ENCODE assay signal across 8 cellular contexts in genomic region chr4:142405021-142405991, GRCh38.
DNase-seq lines count a peak whose midpoint lies in the region; ATAC-seq and TF ChIP-seq lines count a peak whose summit lies in the region.

No MANE protein-coding gene starts in this region.

- H3K9ac ChIP-seq in IMR-90 (ENCODE audit: low read depth, low read length) (peak overlapping the region; percentile 87), liver (ENCODE audit: low read depth in 1 of 2, low read length in 2 of 2) (no peak overlapping the region)

- in situ Hi-C loops in IMR-90 (cut with MboI; ENCODE audit: low sequenced_read_pairs), result no loop called here

- no peaks in the 10 kb centered on the region for H3K36me3 Mint-ChIP-seq in activated B cell treated with CpG ODN at 0.5 μM for 24 hours (ENCODE audit: low read depth)

- intact Hi-C loops in IMR-90 (cut with micrococcal nuclease), result loop anchor here (2.0 kb wide), 1 partner anchor 27 kb away; no protein-coding TSS in a partner anchor
- intact Hi-C loops in activated B cell treated with CpG ODN at 0.5 μM for 24 hours (cut with micrococcal nuclease), result no loop called here

- H3K36me3 ChIP-seq in IMR-90 (ENCODE audit: control insufficient read depth, insufficient read depth, low read length) (no peaks in the 10 kb centered on the region), liver (ENCODE audit: control insufficient read depth in 4 of 4, insufficient read depth in 3 of 4, low read depth in 1 of 4, low read length in 3 of 4) (no peaks in the 10 kb centered on the region)

- peaks cover 12% of the 10 kb centered on the region for H3K4me1 ChIP-seq in IMR-90 (ENCODE audit: control insufficient read depth, insufficient read depth, low read length)
- peaks cover 0 to 3% (median 0%) of the 10 kb centered on the region in 4 donors for H3K4me1 ChIP-seq in liver (ENCODE audit: control insufficient read depth in 4 of 4, insufficient read depth in 4 of 4, low read length in 3 of 4)

- peak overlapping the region; percentile 21 for H2AK9ac ChIP-seq in IMR-90 (replicated peaks; ENCODE audit: low read depth, low read length, poor library complexity)

- no CpG with 5 or more reads among the region's 14 CpGs for WGBS in IMR-90 (ENCODE audit: extremely low coverage in 2 of 2, insufficient read length in 1 of 2), 2 experiments
- WGBS in liver, result 12% methylated on average over 14 of the region's 14 CpGs

- no TSS peak for BruUV-seq in IMR-90 (replicated peaks; lab: Mats Ljungman, UMichigan)

- dilution Hi-C loops in IMR-90 (cut with HindIII; ENCODE audit: low sequenced_read_pairs, unreplicated experiment), result no loop called here

- H3K9me3 Mint-ChIP-seq in activated B cell treated with CpG ODN at 0.5 μM for 24 hours, result no peaks in the 10 kb centered on the region

- TF ChIP-seq RAD21 in IMR-90 (IDR thresholded peaks at IDR 0.05; ENCODE audit: low read length) (no peak), liver (IDR thresholded peaks at IDR 0.05) (no peak)

- peak overlapping the region; percentile 98 for H3K14ac ChIP-seq in IMR-90 (replicated peaks; ENCODE audit: low read depth, low read length)

- peak overlapping the region; percentile 68 to 81 for H4K8ac ChIP-seq in IMR-90 (ENCODE audit: low read depth in 2 of 2, low read length in 2 of 2)

- peak overlapping the region; percentile 92 for H2AFZ ChIP-seq in IMR-90 (replicated peaks; ENCODE audit: low read length, poor library complexity)

- peak overlapping the region; percentile 97 for H3K23ac ChIP-seq in IMR-90 (ENCODE audit: low read depth, low read length)

- peak overlapping the region; percentile 98 for H3K4ac ChIP-seq in IMR-90 (ENCODE audit: low read depth, low read length)

- peak overlapping the region; percentile 90 for H2BK5ac ChIP-seq in IMR-90 (ENCODE audit: low read depth, low read length, poor library complexity, severe bottlenecking)

- H2BK20ac ChIP-seq in IMR-90 (ENCODE audit: low read depth, low read length), result peak overlapping the region; percentile 92

- H3K18ac ChIP-seq in IMR-90 (ENCODE audit: low read depth, low read length), result peak overlapping the region; percentile 74

- H4K91ac ChIP-seq in IMR-90 (ENCODE audit: insufficient read depth, low read depth, low read length), result peak overlapping the region; percentile 92

- CTCF ChIA-PET in IMR-90 (lab: Yijun Ruan, JAX) (interaction anchor here (1.1 kb wide), 1 partner anchor 98 kb away, joined by 3 read pairs; no protein-coding TSS in a partner anchor), activated B cell treated with CpG ODN at 0.5 μM for 24 hours (lab: Charles Lee) (no interaction called here)

- peak overlapping the region; percentile 64 for H2AK5ac ChIP-seq in IMR-90 (ENCODE audit: low read depth, low read length)

- no peak for TF ChIP-seq POLR2A in IMR-90 (IDR thresholded peaks at IDR 0.05; ENCODE audit: low read depth, low read length)

- H3K27me3 Mint-ChIP-seq in activated B cell treated with CpG ODN at 0.5 μM for 24 hours, result peaks cover 2% of the 10 kb centered on the region

- POLR2A ChIA-PET in IMR-90 (lab: Charles Lee; ENCODE audit: unreplicated experiment) (interaction anchor here (0.6 kb wide), 1 partner anchor 458 kb away, joined by 11 read pairs; no protein-coding TSS in a partner anchor), activated B cell treated with CpG ODN at 0.5 μM for 24 hours (lab: Charles Lee) (no interaction called here)

- DNase-seq in CD1c-positive myeloid dendritic cell (ENCODE audit: extremely low spot score), result peak; percentile 67
- peak; percentile 68 for DNase-seq in IMR-90
- DNase-seq in activated B cell treated with CpG ODN at 0.5 μM for 24 hours, result no peak
- DNase-seq in choroid plexus epithelial cell (ENCODE audit: low read depth), result peak; percentile 81
- peak in 2 of 3 donors; percentile 44 to 52 for DNase-seq in stimulated activated CD4-positive, alpha-beta T cell treated with anti-CD3 and anti-CD28 coated beads, TNF-alpha, amount 100 ng/mL, for 48 hours (ENCODE audit: low read depth in 3 of 3)
- no peak for DNase-seq in DMS114 treated with DMSO at 0.1 percent for 48 hours (lab: John Stamatoyannopoulos, UW; ENCODE audit: unreplicated experiment)

- H3K4me2 ChIP-seq in IMR-90 (ENCODE audit: low read depth, low read length), result peak overlapping the region; percentile 84

- H3K56ac ChIP-seq in IMR-90 (ENCODE audit: extremely low read depth, insufficient read depth, low read length), result peak overlapping the region; percentile 90

- H2BK15ac ChIP-seq in IMR-90 (ENCODE audit: low read depth, low read length), result peak overlapping the region; percentile 86

- H3K9me1 ChIP-seq in IMR-90 (ENCODE audit: insufficient read depth, low read length), result no peaks in the 10 kb centered on the region

- peak overlapping the region; percentile 62 for H3K4me3 Mint-ChIP-seq in activated B cell treated with CpG ODN at 0.5 μM for 24 hours

- H3K27me3 ChIP-seq in IMR-90 (ENCODE audit: control insufficient read depth, insufficient read depth, low read length), result no peaks in the 10 kb centered on the region
- H3K27me3 ChIP-seq in liver (ENCODE audit: control insufficient read depth in 4 of 4, insufficient read depth in 4 of 4, low read length in 3 of 4), result peaks cover 0 to 2% (median 0%) of the 10 kb centered on the region in 4 donors

- H3K27ac Mint-ChIP-seq in activated B cell treated with CpG ODN at 0.5 μM for 24 hours, result no peak overlapping the region

- H4K20me1 ChIP-seq in IMR-90 (ENCODE audit: insufficient read depth, low read length), result no peaks in the 10 kb centered on the region

- no peak for TF ChIP-seq CTCF in IMR-90 (conservative IDR thresholded peaks at IDR 0.05; ENCODE audit: low read depth, low read length)
- no peak for TF ChIP-seq CTCF in activated B cell treated with CpG ODN at 0.5 μM for 24 hours (IDR thresholded peaks at IDR 0.05)
- TF ChIP-seq CTCF in choroid plexus epithelial cell (conservative IDR thresholded peaks at IDR 0.05; ENCODE audit: low read depth, low read length), result no peak
- TF ChIP-seq CTCF in liver (IDR thresholded peaks at IDR 0.05; ENCODE audit: low read depth, low read length, missing input control), result no peak

- peaks cover 0 to 9% of the 10 kb centered on the region in 2 experiments; a peak in 1 of 4 replicates for H3K79me1 ChIP-seq in IMR-90 (ENCODE audit: low read depth in 1 of 2, low read length in 2 of 2)

- ATAC-seq in GM21423 (IDR thresholded peaks at IDR 0.05; ENCODE audit: unreplicated experiment), result peak; percentile 64
- peak; percentile 44 for ATAC-seq in IMR-90 (ENCODE audit: low read depth)
- peak; percentile 25 for ATAC-seq in activated B cell treated with CpG ODN at 0.5 μM for 24 hours (ENCODE audit: low read depth)

- peak overlapping the region; percentile 98 for H2BK120ac ChIP-seq in IMR-90 (ENCODE audit: low read depth, low read length)

- H3K4me1 Mint-ChIP-seq in activated B cell treated with CpG ODN at 0.5 μM for 24 hours, result peaks cover 10% of the 10 kb centered on the region

- H3K9me3 ChIP-seq in IMR-90 (ENCODE audit: control insufficient read depth, insufficient read depth, low read length) (no peaks in the 10 kb centered on the region), liver (ENCODE audit: control insufficient read depth in 4 of 4, low read length in 3 of 4) (no peaks in the 10 kb centered on the region)

- H3K27ac ChIP-seq in IMR-90 (ENCODE audit: insufficient read depth, low read length), result peak overlapping the region; percentile 94
- peak overlapping the region; percentile 1 to 8 for H3K27ac ChIP-seq in liver (ENCODE audit: low read depth in 1 of 2, low read length in 2 of 2)

- H3K4me3 ChIP-seq in IMR-90 (ENCODE audit: insufficient read depth, low read depth, low read length), result peak overlapping the region; percentile 58
- peak overlapping the region; percentile 68 for H3K4me3 ChIP-seq in choroid plexus epithelial cell (ENCODE audit: low read depth, low read length)
- H3K4me3 ChIP-seq in liver (ENCODE audit: low read depth in 1 of 3, low read length in 3 of 3), result peak overlapping the region in 2 of 3 donors; percentile 13 to 36

- peak overlapping the region; percentile 83 for H4K5ac ChIP-seq in IMR-90 (ENCODE audit: low read depth, low read length)

TF ChIP-seq in IMR-90, 13 proteins besides CTCF, POLR2A, EP300 and RAD21:
- TF ChIP-seq BHLHE40 (IDR thresholded peaks at IDR 0.05; ENCODE audit: low read depth, low read length) (peak; percentile 73), FOS (IDR thresholded peaks at IDR 0.05; ENCODE audit: low read depth, low read length) (no peak), CEBPB (IDR thresholded peaks at IDR 0.05; ENCODE audit: low read depth, low read length) (peak; percentile 27; the same call in 1 of the 2 replicates), RCOR1 (IDR thresholded peaks at IDR 0.05; ENCODE audit: insufficient replicate concordance, low read length) (no peak), SMC3 (IDR thresholded peaks at IDR 0.05; ENCODE audit: low read depth, low read length) (no peak), MAFK (IDR thresholded peaks at IDR 0.05; ENCODE audit: low read depth, low read length) (no peak), USF2 (IDR thresholded peaks at IDR 0.05; ENCODE audit: low read depth, low read length) (peak; percentile 83)

TF ChIP-seq in liver, 16 proteins besides CTCF, POLR2A, EP300 and RAD21:
- peak; percentile 58 for TF ChIP-seq MAX (IDR thresholded peaks at IDR 0.05)
- TF ChIP-seq NR2F2 (IDR thresholded peaks at IDR 0.05), result no peak

Comparison
In these comparisons a context has a peak if more than half of its experiments do, and no peak if none do; other contexts are left out.
1. DNase-seq: peak in CD1c-positive myeloid dendritic cell (single experiment), IMR-90 (single experiment), choroid plexus epithelial cell (single experiment) and stimulated activated CD4-positive, alpha-beta T cell treated with anti-CD3 and anti-CD28 coated beads, TNF-alpha, amount 100 ng/mL, for 48 hours (2 of 3); none in activated B cell treated with CpG ODN at 0.5 μM for 24 hours (single experiment) and DMS114 treated with DMSO at 0.1 percent for 48 hours (single experiment).
2. Peak in every context shown above with its lines, with median percentiles within 50 percentile points of each other: ATAC-seq and H3K4me3 ChIP-seq.